28 cellular contexts compared by ENCODE assay signal in genomic region chr12:2984698-2985097, GRCh38. TPM values are rescaled to one million over a fixed set of nuclear protein-coding genes. Genes with fewer than 3 reads are reported as not detected.
"Had no signal": no experiment of that assay in that cellular context is flagged by ENCODE, and none has a peak within 500 bp of the region (broad histone marks: within the 10 kb centered on the region; RNA-seq: fewer than 3 reads in every experiment).

No MANE protein-coding gene starts in this region.

- H3K4me3 ChIP-seq: esophagus squamous epithelium had no signal

- ATAC-seq: activated CD4-positive, CD25-positive, alpha-beta regulatory T cell treated with anti-CD3 and anti-CD28 coated beads, Interleukin-2, amount 50 U/mL, for 24 hours; activated CD8-positive, alpha-beta T cell treated with anti-CD3 and anti-CD28 coated beads for 36 hours; activated T-cell treated with anti-CD3 and anti-CD28 coated beads, Interleukin-2, amount 50 U/mL, for 4 hours; activated T-helper 17 cell treated with anti-CD3 and anti-CD28 coated beads, Interleukin-2, amount 50 U/mL, for 72 hours; effector memory CD8-positive, alpha-beta T cell; T-helper 17 cell had no signal

- H3K4me1 ChIP-seq: esophagus squamous epithelium had no signal

- H3K27me3 ChIP-seq: brain microvascular endothelial cell, esophagus squamous epithelium had no signal

- H3K36me3 ChIP-seq: esophagus squamous epithelium had no signal

- H3K9me3 ChIP-seq: esophagus squamous epithelium had no signal

- H3K27ac ChIP-seq: brain microvascular endothelial cell, epithelial cell of prostate, esophagus squamous epithelium, WERI-Rb-1 had no signal

- DNase-seq: activated B cell treated with CpG ODN at 0.5 μM for 24 hours; activated CD4-positive, alpha-beta T cell treated with anti-CD3 and anti-CD28 coated beads for 48 hours; activated CD4-positive, alpha-beta T cell treated with anti-CD3 and anti-CD28 coated beads, Interleukin-2, amount 50 U/mL, for 1 hour; activated CD4-positive, alpha-beta T cell treated with anti-CD3 and anti-CD28 coated beads, Interleukin-2, amount 50 U/mL, for 48 hours; activated CD8-positive, alpha-beta memory T cell treated with anti-CD3 and anti-CD28 coated beads for 24 hours; activated CD8-positive, alpha-beta T cell treated with anti-CD3 and anti-CD28 coated beads for 36 hours; activated effector memory CD4-positive, alpha-beta T cell treated with Interleukin-2 at 50 U/mL for 16 hours; activated gamma-delta T cell treated with Interleukin-2 at 50 U/mL for 16 hours; activated naive CD4-positive, alpha-beta T cell treated with anti-CD3 and anti-CD28 coated beads, Interleukin-2, amount 50 U/mL, for 16 hours; activated naive CD4-positive, alpha-beta T cell treated with Interleukin-2 at 50 U/mL for 16 hours; activated T-cell treated with anti-CD3 and anti-CD28 coated beads, Interleukin-2, amount 50 U/mL, for 4 hours; amniotic stem cell; anterior cingulate cortex; brain microvascular endothelial cell; caudate nucleus; cortex of kidney; dermis blood vessel endothelial cell; effector CD4-positive, alpha-beta T cell; effector memory CD8-positive, alpha-beta T cell; esophagus squamous epithelium; glutamatergic neuron; T-helper 1 cell; T-helper 17 cell; T1000; WERI-Rb-1 had no signal

RNA-seq across cellular contexts. Expression of gene TEAD4, which starts 25.5 kb away (rescaled TPM):
- total RNA-seq: activated B cell treated with CpG ODN at 0.5 μM for 24 hours, T-helper 17 cell had no signal
